8 cellular contexts compared by ENCODE assay signal in genomic region chr12:132560831-132561783, GRCh38. TPM values are rescaled to one million over a fixed set of nuclear protein-coding genes. Genes with fewer than 3 reads are reported as not detected.
DNase-seq lines count a peak whose midpoint lies in the region; ATAC-seq and TF ChIP-seq lines count a peak whose summit lies in the region.

No MANE protein-coding gene starts in this region.

- no peaks in the 10 kb centered on the region for H3K27me3 ChIP-seq in rectal smooth muscle tissue (ENCODE audit: control insufficient read depth, insufficient read depth, low read length)
- no peaks in the 10 kb centered on the region for H3K27me3 ChIP-seq in vagina

- no peaks in the 10 kb centered on the region for H3K9me3 ChIP-seq in vagina

- DNase-seq in Daoy (ENCODE audit: low read depth): peak; percentile 75
- DNase-seq in LoVo (ENCODE audit: low spot score): peak; percentile 71
- DNase-seq in activated effector memory CD4-positive, alpha-beta T cell treated with Interleukin-2 at 50 U/mL for 16 hours: peak; percentile 43
- peak; percentile 3 for DNase-seq in glomerular endothelial cell (ENCODE audit: extremely low read depth, low read depth, low spot score)
- no peak for DNase-seq in vagina (ENCODE audit: extremely low spot score in 2 of 2)

- H3K4me3 ChIP-seq in rectal smooth muscle tissue (ENCODE audit: low read length) (peak overlapping the region; percentile 55), vagina (peak overlapping the region; percentile 68 to 79)

- TF ChIP-seq POLR2A in Raji (IDR thresholded peaks at IDR 0.05; ENCODE audit: insufficient read depth, low read depth, low read length) (peak; percentile 48), vagina (IDR thresholded peaks at IDR 0.05) (no peak)

- H3K27ac ChIP-seq in rectal smooth muscle tissue (ENCODE audit: low read depth, low read length): no peak overlapping the region
- no peak overlapping the region for H3K27ac ChIP-seq in vagina

- H3K9ac ChIP-seq in rectal smooth muscle tissue (ENCODE audit: low read length): no peak overlapping the region

- peak; percentile 34 to 54 (median 36) for TF ChIP-seq CTCF in vagina (IDR thresholded peaks at IDR 0.05)

- H3K36me3 ChIP-seq in rectal smooth muscle tissue (ENCODE audit: control insufficient read depth, insufficient read depth, low read length) (peaks cover 6% of the 10 kb centered on the region), vagina (no peaks in the 10 kb centered on the region)

- intact Hi-C loops in vagina (cut with DNase I): no loop called here

- no peak for ATAC-seq in GM21528 (IDR thresholded peaks at IDR 0.05; ENCODE audit: low FRiP score, unreplicated experiment)

- H3K4me1 ChIP-seq in rectal smooth muscle tissue (ENCODE audit: control insufficient read depth, insufficient read depth, low read length) (peaks cover 4% of the 10 kb centered on the region), vagina (peaks cover 28% of the 10 kb centered on the region)

RNA-seq across cellular contexts. Expression of gene LRCOL1, which starts 49.3 kb away (rescaled TPM):
- total RNA-seq in Daoy (2014; rRNA removed; shearing (Covaris generic)): not detected in 2 replicates
- total RNA-seq in glomerular endothelial cell: not detected in 2 replicates
- total RNA-seq in vagina: not detected

RNA-seq across cellular contexts. Expression of gene P2RX2, which starts 57.5 kb away (rescaled TPM):
- total RNA-seq in Daoy (2014; rRNA removed; shearing (Covaris generic)): not detected in 2 replicates
- total RNA-seq in glomerular endothelial cell (not detected in 2 replicates), vagina (not detected)

Comparison
In these comparisons a context has a peak if more than half of its experiments do, and no peak if none do; other contexts are left out.
1. DNase-seq: peak in Daoy (single experiment), LoVo (single experiment), activated effector memory CD4-positive, alpha-beta T cell treated with Interleukin-2 at 50 U/mL for 16 hours (single experiment) and glomerular endothelial cell (single experiment); none in vagina (0 of 2).